In the genomic region with DNA sequence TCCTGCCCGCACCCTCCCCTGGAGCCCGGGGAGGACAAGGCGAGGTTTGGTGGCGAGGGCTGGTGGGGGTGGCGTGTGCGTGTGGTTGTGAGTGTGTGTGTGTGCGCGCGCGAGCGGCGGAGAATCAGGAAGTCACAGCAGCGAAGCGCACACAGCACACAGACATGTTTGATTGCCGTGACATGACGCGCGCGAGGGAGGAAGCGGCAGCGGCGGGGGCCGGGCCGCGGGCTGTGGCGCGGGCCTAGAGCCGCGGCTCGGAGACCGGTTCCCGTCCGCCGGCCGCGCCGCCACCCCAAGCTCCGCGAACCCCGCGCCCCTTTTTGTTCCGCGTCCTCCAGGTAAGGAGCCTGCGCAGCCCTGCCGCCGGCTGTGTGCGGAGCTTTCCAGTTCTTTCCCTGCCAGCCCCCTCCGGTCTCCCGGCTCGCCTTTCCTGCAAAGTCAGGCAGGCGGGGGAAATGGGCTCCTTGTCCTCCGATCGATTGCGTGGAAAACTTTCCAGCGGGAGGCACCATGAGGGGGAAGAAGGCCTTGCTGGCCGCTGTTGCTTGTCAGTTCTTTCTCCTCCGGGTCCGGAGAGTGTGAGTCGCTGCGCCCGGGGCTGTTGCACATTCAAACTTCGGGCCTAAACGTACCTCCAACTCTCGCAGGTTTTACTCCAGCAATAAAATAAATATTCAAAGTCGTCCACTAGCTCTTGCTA, we compare ENCODE assay signal across 8 cellular contexts. TPM values are rescaled to one million over a fixed set of nuclear protein-coding genes. Genes with fewer than 3 reads are reported as not detected.
DNase-seq lines count a peak whose midpoint lies in the region; ATAC-seq and TF ChIP-seq lines count a peak whose summit lies in the region.

No MANE protein-coding gene starts in this region.

- H3K4me3 ChIP-seq in GM23338 (peak overlapping the region; percentile 91), MM.1S (ENCODE audit: low read length) (peak overlapping the region; percentile 92), WERI-Rb-1 (ENCODE audit: low read depth, low read length) (peak overlapping the region; percentile 87), iPS-20b (ENCODE audit: low read length) (peak overlapping the region; percentile 78), skeletal muscle tissue (ENCODE audit: low read length in 3 of 3) (peak overlapping the region; percentile 84 to 95 (median 92))

- H3K27ac ChIP-seq in GM23338 (ENCODE audit: low read depth) (no peak overlapping the region), MM.1S (ENCODE audit: low read length) (peak overlapping the region; percentile 91; the same call in 1 of the 2 replicates), WERI-Rb-1 (peak overlapping the region; percentile 89), iPS-20b (ENCODE audit: low read length) (no peak overlapping the region), skeletal muscle tissue (ENCODE audit: low read depth, low read length) (peak overlapping the region; percentile 93)

- peaks cover 36% of the 10 kb centered on the region for H3K4me1 Mint-ChIP-seq in GM23338

- H3K4me3 Mint-ChIP-seq in GM23338 = peak overlapping the region; percentile 91

- DNase-seq in GM04503 (ENCODE audit: low read depth) (peak; percentile 39), GM23338 (ENCODE audit: low spot score) (peak; percentile 74), MM.1S (peak; percentile 59), WERI-Rb-1 (peak; percentile 59), T47D (ENCODE audit: low read depth in 1 of 2, low spot score in 1 of 2) (peak; percentile 75 to 79), NCI-H2107 treated with DMSO at 0.1 percent for 48 hours (lab: John Stamatoyannopoulos, UW; ENCODE audit: unreplicated experiment) (no peak)

- in situ Hi-C loops in T47D (cut with HindIII; ENCODE audit: low pct_unique_long_range_greater_than_20kb, low sequenced_read_pairs) = no loop called here

- peak overlapping the region; percentile 87 for H3K9ac ChIP-seq in MM.1S (ENCODE audit: low read length)
- peak overlapping the region; percentile 43; the same call in 1 of the 2 replicates for H3K9ac ChIP-seq in iPS-20b (ENCODE audit: low read depth, low read length)
- H3K9ac ChIP-seq in skeletal muscle tissue (ENCODE audit: low read depth in 1 of 3, low read length in 3 of 3) = peak overlapping the region; percentile 95 to 99 (median 95)

- H3K36me3 ChIP-seq in GM23338 (ENCODE audit: insufficient read depth) (no peaks in the 10 kb centered on the region), MM.1S (replicated peaks; ENCODE audit: insufficient read depth, low read length) (no peaks in the 10 kb centered on the region), WERI-Rb-1 (peaks cover 7% of the 10 kb centered on the region; the same call in 1 of the 2 replicates), iPS-20b (ENCODE audit: insufficient read depth, low read depth, low read length) (no peaks in the 10 kb centered on the region), skeletal muscle tissue (ENCODE audit: control insufficient read depth in 3 of 3, insufficient read depth in 3 of 3, low read length in 3 of 3) (no peaks in the 10 kb centered on the region)

- H2AFZ ChIP-seq in GM23338 = peak overlapping the region; percentile 67; the same call in 1 of the 2 replicates
- peak overlapping the region; percentile 77 for H2AFZ ChIP-seq in MM.1S (ENCODE audit: low read length)

- H4K20me1 ChIP-seq in GM23338 (replicated peaks; ENCODE audit: insufficient read depth) = no peaks in the 10 kb centered on the region
- peaks cover 10% of the 10 kb centered on the region; the same call in 1 of the 2 replicates for H4K20me1 ChIP-seq in MM.1S (ENCODE audit: insufficient read depth, low read length)

- TF ChIP-seq CTCF in GM23338 (conservative IDR thresholded peaks at IDR 0.05; ENCODE audit: low read depth in 2 of 2) (no peak), MM.1S (IDR thresholded peaks at IDR 0.05; ENCODE audit: low read length) (no peak), WERI-Rb-1 (IDR thresholded peaks at IDR 0.05; ENCODE audit: low read depth, low read length) (no peak)

- no peaks in the 10 kb centered on the region for H3F3A ChIP-seq in GM23338 (replicated peaks; ENCODE audit: low read depth)
- peaks cover 17% of the 10 kb centered on the region for H3F3A ChIP-seq in MM.1S (ENCODE audit: insufficient read depth, low read length)

- H3K36me3 Mint-ChIP-seq in GM23338 (ENCODE audit: low read depth) = no peaks in the 10 kb centered on the region; the same call in 2 of the 3 replicates

- H3K9me3 Mint-ChIP-seq in GM23338 = no peaks in the 10 kb centered on the region

- H3K4me1 ChIP-seq in GM23338 (ENCODE audit: insufficient read depth) = peaks cover 37% of the 10 kb centered on the region
- peaks cover 10% of the 10 kb centered on the region; the same call in 1 of the 2 replicates for H3K4me1 ChIP-seq in MM.1S (ENCODE audit: low read length)
- H3K4me1 ChIP-seq in iPS-20b (ENCODE audit: insufficient read depth, low read length) = peaks cover 21% of the 10 kb centered on the region; the same call in 1 of the 2 replicates
- H3K4me1 ChIP-seq in skeletal muscle tissue (ENCODE audit: control insufficient read depth in 3 of 3, insufficient read depth in 3 of 3, low read length in 3 of 3) = peaks cover 22 to 41% (median 30%) of the 10 kb centered on the region in 3 donors

- ATAC-seq in GM23338 = peak; percentile 6

- peaks cover 66% of the 10 kb centered on the region for H3K27me3 Mint-ChIP-seq in GM23338 (ENCODE audit: insufficient read depth, low read depth, poor library complexity)

- H3K9me2 ChIP-seq in GM23338 (ENCODE audit: insufficient read depth) (no peaks in the 10 kb centered on the region), MM.1S (replicated peaks; ENCODE audit: insufficient read depth, low read length) (no peaks in the 10 kb centered on the region)

- H3K9me3 ChIP-seq in MM.1S (replicated peaks; ENCODE audit: insufficient read depth, low read length) = no peaks in the 10 kb centered on the region
- H3K9me3 ChIP-seq in WERI-Rb-1 (ENCODE audit: severe bottlenecking) = peaks cover 2% of the 10 kb centered on the region
- H3K9me3 ChIP-seq in iPS-20b (ENCODE audit: insufficient read depth, low read depth, low read length) = no peaks in the 10 kb centered on the region
- no peaks in the 10 kb centered on the region for H3K9me3 ChIP-seq in skeletal muscle tissue (ENCODE audit: control insufficient read depth in 3 of 3, low read length in 3 of 3)

- H3K27me3 ChIP-seq in GM23338 (ENCODE audit: insufficient read depth) (peaks cover 73% of the 10 kb centered on the region), MM.1S (replicated peaks; ENCODE audit: insufficient read depth, low read length) (no peaks in the 10 kb centered on the region), WERI-Rb-1 (ENCODE audit: insufficient read depth, low read depth, severe bottlenecking) (no peaks in the 10 kb centered on the region), iPS-20b (ENCODE audit: insufficient read depth, low read length) (peaks cover 88% of the 10 kb centered on the region), skeletal muscle tissue (ENCODE audit: control insufficient read depth in 3 of 3, insufficient read depth in 3 of 3, low read length in 3 of 3) (no peaks in the 10 kb centered on the region)

- H3K27ac Mint-ChIP-seq in GM23338 = no peak overlapping the region

- H3K79me2 ChIP-seq in GM23338 (replicated peaks; ENCODE audit: insufficient read depth) = no peaks in the 10 kb centered on the region; the same call in 1 of the 2 replicates
- peaks cover 69% of the 10 kb centered on the region for H3K79me2 ChIP-seq in MM.1S (ENCODE audit: low read length)

- peak overlapping the region; percentile 92 for H3K4me2 ChIP-seq in GM23338
- peak overlapping the region; percentile 78 for H3K4me2 ChIP-seq in MM.1S (ENCODE audit: low read depth, low read length)

TF ChIP-seq in GM23338, 12 proteins besides CTCF, POLR2A, EP300 and RAD21:
- TF ChIP-seq ZNF331 (CRISPR knock-in tag; IDR thresholded peaks at IDR 0.05; ENCODE audit: low read depth) (no peak), CREB1 (CRISPR knock-in tag; IDR thresholded peaks at IDR 0.05; ENCODE audit: low read depth) (no peak), ETS1 (IDR thresholded peaks at IDR 0.05) (no peak), STAT1 (IDR thresholded peaks at IDR 0.05; ENCODE audit: unreplicated experiment) (no peak), ZNF114 (CRISPR knock-in tag; IDR thresholded peaks at IDR 0.05) (no peak), EZH2 (IDR thresholded peaks at IDR 0.05; ENCODE audit: low read depth, unreplicated experiment) (peak; percentile 69)

RNA-seq across cellular contexts. Expression of gene SMARCA2, which starts 2.5 kb away (rescaled TPM):
- 21.9 and 22.9 TPM in 2 replicates for total RNA-seq in GM23338 (2014; rRNA removed; shearing (Covaris generic))
- polyA plus RNA-seq in GM23338 (2016; fragmentation: Nextera tagmentation; extraction: Ambion mirVana) = 18.4 and 21.7 TPM in 2 replicates
- total RNA-seq in skeletal muscle tissue = 88.7 TPM

Comparison
In these comparisons a context has a peak if more than half of its experiments do, and no peak if none do; other contexts are left out.
1. H3K27ac ChIP-seq: peak in MM.1S (single experiment), WERI-Rb-1 (single experiment) and skeletal muscle tissue (single experiment); none in GM23338 (single experiment) and iPS-20b (single experiment).
2. H3K9ac ChIP-seq: peak in every context shown above with its lines; median percentile 95 in skeletal muscle tissue; 87 in MM.1S; 43 in iPS-20b.
3. Peak in every context shown above with its lines, with median percentiles within 50 percentile points of each other: H3K4me3 ChIP-seq.